ENCODE assay signal across 1 cellular context in the genomic region with DNA sequence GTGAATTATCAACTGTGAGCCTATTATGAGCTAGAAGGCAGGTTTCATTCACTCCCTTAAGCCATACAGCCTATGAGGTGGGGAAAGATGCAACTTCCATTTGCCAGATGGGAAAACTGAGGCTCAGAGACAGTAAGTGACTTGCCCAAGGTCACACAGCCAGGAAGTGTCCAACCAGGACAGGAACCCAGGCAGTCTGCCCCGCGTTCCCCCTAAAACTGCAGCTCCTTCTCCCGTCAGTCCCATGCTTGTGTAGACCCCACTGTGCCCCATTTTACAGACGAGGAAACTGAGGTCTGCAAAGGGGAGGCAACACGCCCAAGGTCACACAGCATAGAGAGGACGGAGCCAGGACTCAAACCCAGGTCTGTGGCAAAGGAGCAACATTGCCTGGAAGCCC.
TF ChIP-seq lines count a peak whose summit lies in the region.

No MANE protein-coding gene starts in this region.

TF ChIP-seq in IMR-90, 13 proteins besides CTCF, POLR2A, EP300 and RAD21:
- TF ChIP-seq RFX5 (IDR thresholded peaks at IDR 0.05; ENCODE audit: low read depth, low read length) = no peak
